Comparison of ENCODE assay signal across 1 cellular context in genomic region chr9:137726764-137727163, GRCh38.
TF ChIP-seq lines count a peak whose summit lies in the region.

No MANE protein-coding gene starts in this region.

TF ChIP-seq in WTC11, 78 proteins besides CTCF, POLR2A, EP300 and RAD21 (continued from another document):
- TF ChIP-seq ZNF281 (CRISPR knock-in tag; IDR thresholded peaks at IDR 0.05), result no peak
- TF ChIP-seq AFF4 (CRISPR knock-in tag; IDR thresholded peaks at IDR 0.05; ENCODE audit: borderline replicate concordance), result no peak
TF ChIP-seq in WTC11: peak in this region for 0.
